ENCODE assay signal across 17 cellular contexts in genomic region chr6:11284996-11285395, GRCh38. TPM values are rescaled to one million over a fixed set of nuclear protein-coding genes. Genes with fewer than 3 reads are reported as not detected.
A peak's percentile ranks its signal among the peaks of the same experiment; 100 is the strongest.
DNase-seq lines count a peak whose midpoint lies in the region; ATAC-seq and TF ChIP-seq lines count a peak whose summit lies in the region.
"Had no signal": no experiment of that assay in that cellular context is flagged by ENCODE, and none has a peak within 500 bp of the region (broad histone marks: within the 10 kb centered on the region; RNA-seq: fewer than 3 reads in every experiment).

No MANE protein-coding gene starts in this region.

- no peaks in the 10 kb centered on the region for H3K27me3 Mint-ChIP-seq in activated CD8-positive, alpha-beta T cell treated with anti-CD3 and anti-CD28 coated beads for 36 hours
- no peaks in the 10 kb centered on the region for H3K27me3 Mint-ChIP-seq in activated CD8-positive, alpha-beta T cell treated with anti-CD3 and anti-CD28 coated beads, Interleukin-2, amount 10 ng/mL, durations not matched to agents 7 days and 5 days (ENCODE audit: low read depth)
- H3K27me3 Mint-ChIP-seq in central memory CD8-positive, alpha-beta T cell = no peaks in the 10 kb centered on the region
- H3K27me3 Mint-ChIP-seq: B cell had no signal

- intact Hi-C loops in activated CD8-positive, alpha-beta T cell treated with anti-CD3 and anti-CD28 coated beads for 36 hours (cut with micrococcal nuclease) = no loop called here
- intact Hi-C loops in right lobe of liver (cut with DNase I) = no loop called here

- no peak for TF ChIP-seq CTCF in activated CD8-positive, alpha-beta T cell treated with anti-CD3 and anti-CD28 coated beads for 36 hours (IDR thresholded peaks at IDR 0.05)
- TF ChIP-seq CTCF in right lobe of liver (IDR thresholded peaks at IDR 0.05) = no peak

- peak overlapping the region; percentile 62 for H3K27ac Mint-ChIP-seq in activated CD8-positive, alpha-beta T cell treated with anti-CD3 and anti-CD28 coated beads for 36 hours
- H3K27ac Mint-ChIP-seq in activated CD8-positive, alpha-beta T cell treated with anti-CD3 and anti-CD28 coated beads, Interleukin-2, amount 10 ng/mL, durations not matched to agents 7 days and 5 days = no peak overlapping the region
- peak overlapping the region; percentile 29 for H3K27ac Mint-ChIP-seq in central memory CD8-positive, alpha-beta T cell (ENCODE audit: low read depth)
- peak overlapping the region; percentile 65 for H3K27ac Mint-ChIP-seq in stimulated activated effector memory CD8-positive, alpha-beta T cell treated with anti-CD3 and anti-CD28 coated beads, Interleukin-12 subunit alpha, Interleukin-12 subunit beta, amount 100 ng/mL, for 72 hours
- H3K27ac Mint-ChIP-seq: B cell; CD8-positive, alpha-beta T cell had no signal

- H3K9me3 Mint-ChIP-seq in activated CD8-positive, alpha-beta T cell treated with anti-CD3 and anti-CD28 coated beads for 36 hours = peaks cover 2% of the 10 kb centered on the region
- H3K9me3 Mint-ChIP-seq in activated CD8-positive, alpha-beta T cell treated with anti-CD3 and anti-CD28 coated beads, Interleukin-2, amount 10 ng/mL, durations not matched to agents 7 days and 5 days (ENCODE audit: insufficient read depth) = peaks cover 9% of the 10 kb centered on the region
- H3K9me3 Mint-ChIP-seq in central memory CD8-positive, alpha-beta T cell = no peaks in the 10 kb centered on the region
- H3K9me3 Mint-ChIP-seq in stimulated activated effector memory CD8-positive, alpha-beta T cell treated with anti-CD3 and anti-CD28 coated beads, Interleukin-12 subunit alpha, Interleukin-12 subunit beta, amount 100 ng/mL, for 72 hours = peaks cover 8% of the 10 kb centered on the region

- H3K4me1 Mint-ChIP-seq in activated CD8-positive, alpha-beta T cell treated with anti-CD3 and anti-CD28 coated beads for 36 hours (ENCODE audit: low read depth) = peaks cover 5% of the 10 kb centered on the region
- H3K4me1 Mint-ChIP-seq in activated CD8-positive, alpha-beta T cell treated with anti-CD3 and anti-CD28 coated beads, Interleukin-2, amount 10 ng/mL, durations not matched to agents 7 days and 5 days (ENCODE audit: low read depth) = peaks cover 8% of the 10 kb centered on the region
- H3K4me1 Mint-ChIP-seq in central memory CD8-positive, alpha-beta T cell = peaks cover 8% of the 10 kb centered on the region
- peaks cover 7% of the 10 kb centered on the region for H3K4me1 Mint-ChIP-seq in stimulated activated effector memory CD8-positive, alpha-beta T cell treated with anti-CD3 and anti-CD28 coated beads, Interleukin-12 subunit alpha, Interleukin-12 subunit beta, amount 100 ng/mL, for 72 hours

- POLR2A ChIA-PET in activated CD8-positive, alpha-beta T cell treated with anti-CD3 and anti-CD28 coated beads for 36 hours (lab: Charles Lee) = no interaction called here
- POLR2A ChIA-PET in activated CD8-positive, alpha-beta T cell treated with anti-CD3 and anti-CD28 coated beads, Interleukin-2, amount 10 ng/mL, durations not matched to agents 7 days and 5 days (lab: Charles Lee) = interaction anchor here (1.2 kb wide), 1 partner anchor 52 kb away, joined by 3 read pairs; the partner anchor contains the start of gene NEDD9

- ATAC-seq in activated CD8-positive, alpha-beta T cell treated with anti-CD3 and anti-CD28 coated beads for 36 hours = no peak
- no peak for ATAC-seq in activated CD8-positive, alpha-beta T cell treated with anti-CD3 and anti-CD28 coated beads, Interleukin-2, amount 10 ng/mL, durations not matched to agents 7 days and 5 days
- no peak for ATAC-seq in central memory CD8-positive, alpha-beta T cell (replicated peaks; ENCODE audit: extremely low read depth, poor library complexity, severe bottlenecking)
- no peak for ATAC-seq in stimulated activated effector memory CD8-positive, alpha-beta T cell treated with anti-CD3 and anti-CD28 coated beads, Interleukin-12 subunit alpha, Interleukin-12 subunit beta, amount 100 ng/mL, for 72 hours
- ATAC-seq in right lobe of liver = no peak
- ATAC-seq: CD8-positive, alpha-beta T cell; GM12878 had no signal

- CTCF ChIA-PET in activated CD8-positive, alpha-beta T cell treated with anti-CD3 and anti-CD28 coated beads for 36 hours (lab: Charles Lee) = interaction anchor here (1.1 kb wide), 1 partner anchor 212 kb away, joined by 3 read pairs; no protein-coding TSS in a partner anchor
- CTCF ChIA-PET in activated CD8-positive, alpha-beta T cell treated with anti-CD3 and anti-CD28 coated beads, Interleukin-2, amount 10 ng/mL, durations not matched to agents 7 days and 5 days (lab: Charles Lee) = interaction anchor here (1.3 kb wide), 1 partner anchor 211 kb away, joined by 5 read pairs; no protein-coding TSS in a partner anchor

- peaks cover 22% of the 10 kb centered on the region for H3K36me3 Mint-ChIP-seq in activated CD8-positive, alpha-beta T cell treated with anti-CD3 and anti-CD28 coated beads for 36 hours (ENCODE audit: low read depth)
- H3K36me3 Mint-ChIP-seq in activated CD8-positive, alpha-beta T cell treated with anti-CD3 and anti-CD28 coated beads, Interleukin-2, amount 10 ng/mL, durations not matched to agents 7 days and 5 days (ENCODE audit: low read depth) = peaks cover 34% of the 10 kb centered on the region
- H3K36me3 Mint-ChIP-seq in central memory CD8-positive, alpha-beta T cell (ENCODE audit: insufficient read depth) = peaks cover 4% of the 10 kb centered on the region
- peaks cover 5% of the 10 kb centered on the region for H3K36me3 Mint-ChIP-seq in stimulated activated effector memory CD8-positive, alpha-beta T cell treated with anti-CD3 and anti-CD28 coated beads, Interleukin-12 subunit alpha, Interleukin-12 subunit beta, amount 100 ng/mL, for 72 hours

- H3K4me1 ChIP-seq in mucosa of rectum (ENCODE audit: control insufficient read depth in 2 of 2, insufficient read depth in 2 of 2, low read length in 2 of 2) (peaks cover 28 to 51% of the 10 kb centered on the region in 2 donors), right lobe of liver (no peaks in the 10 kb centered on the region)
- H3K4me1 ChIP-seq: BLaER1 treated with 17β-estradiol and CSF1 and Interleukin-3, amounts not matched to agents 10 nM and 100 nM; HAP-1 had no signal

- H3K4me3 ChIP-seq in mucosa of rectum (ENCODE audit: low read length in 2 of 2) (no peak overlapping the region), right lobe of liver (no peak overlapping the region), MG63 (no peak overlapping the region)
- H3K4me3 ChIP-seq: BLaER1 treated with 17β-estradiol and CSF1 and Interleukin-3, amounts not matched to agents 10 nM and 100 nM; GM12878; HAP-1 had no signal

- no peak overlapping the region for H3K9ac ChIP-seq in mucosa of rectum (ENCODE audit: low read depth in 1 of 2, low read length in 2 of 2)
- H3K9ac ChIP-seq: BLaER1 treated with 17β-estradiol and CSF1 and Interleukin-3, amounts not matched to agents 10 nM and 100 nM had no signal

- no peak for TF ChIP-seq POLR2A in right lobe of liver (IDR thresholded peaks at IDR 0.05)

- H3K36me3 ChIP-seq in mucosa of rectum (ENCODE audit: control insufficient read depth in 2 of 2, insufficient read depth in 2 of 2, low read length in 2 of 2) (no peaks in the 10 kb centered on the region), right lobe of liver (no peaks in the 10 kb centered on the region), MG63 (no peaks in the 10 kb centered on the region)
- H3K36me3 ChIP-seq: HAP-1 had no signal

- H3K27me3 ChIP-seq in mucosa of rectum (ENCODE audit: control insufficient read depth in 2 of 2, insufficient read depth in 2 of 2, low read length in 2 of 2) (no peaks in the 10 kb centered on the region), right lobe of liver (no peaks in the 10 kb centered on the region), MG63 (no peaks in the 10 kb centered on the region)
- H3K27me3 ChIP-seq: BLaER1 treated with 17β-estradiol and CSF1 and Interleukin-3, amounts not matched to agents 10 nM and 100 nM had no signal

- H3K4me3 Mint-ChIP-seq in activated CD8-positive, alpha-beta T cell treated with anti-CD3 and anti-CD28 coated beads for 36 hours = no peak overlapping the region
- H3K4me3 Mint-ChIP-seq in activated CD8-positive, alpha-beta T cell treated with anti-CD3 and anti-CD28 coated beads, Interleukin-2, amount 10 ng/mL, durations not matched to agents 7 days and 5 days = no peak overlapping the region
- no peak overlapping the region for H3K4me3 Mint-ChIP-seq in central memory CD8-positive, alpha-beta T cell
- no peak overlapping the region for H3K4me3 Mint-ChIP-seq in stimulated activated effector memory CD8-positive, alpha-beta T cell treated with anti-CD3 and anti-CD28 coated beads, Interleukin-12 subunit alpha, Interleukin-12 subunit beta, amount 100 ng/mL, for 72 hours
- H3K4me3 Mint-ChIP-seq: B cell; CD8-positive, alpha-beta T cell had no signal

- H3K27ac ChIP-seq in mucosa of rectum (ENCODE audit: low read depth in 2 of 2, low read length in 2 of 2) (peak overlapping the region; percentile 25 to 59), right lobe of liver (no peak overlapping the region)
- H3K27ac ChIP-seq: BLaER1 treated with 17β-estradiol and CSF1 and Interleukin-3, amounts not matched to agents 10 nM and 100 nM had no signal

- no peaks in the 10 kb centered on the region for H3K9me3 ChIP-seq in mucosa of rectum (ENCODE audit: control insufficient read depth in 2 of 2, low read length in 2 of 2)
- no peaks in the 10 kb centered on the region for H3K9me3 ChIP-seq in right lobe of liver
- no peaks in the 10 kb centered on the region for H3K9me3 ChIP-seq in MG63
- H3K9me3 ChIP-seq: HAP-1 had no signal

- WGBS in right lobe of liver (ENCODE audit: insufficient coverage, low coverage, low lambda C conversion rate, missing lambda C conversion rate) = 81% methylated on average over 4 of the region's 4 CpGs

- no peak for DNase-seq in activated CD8-positive, alpha-beta T cell treated with anti-CD3 and anti-CD28 coated beads for 36 hours
- DNase-seq in activated CD8-positive, alpha-beta T cell treated with anti-CD3 and anti-CD28 coated beads, Interleukin-2, amount 10 ng/mL, durations not matched to agents 7 days and 5 days = no peak
- no peak for DNase-seq in central memory CD8-positive, alpha-beta T cell (ENCODE audit: low spot score in 2 of 2)
- no peak for DNase-seq in stimulated activated effector memory CD8-positive, alpha-beta T cell treated with anti-CD3 and anti-CD28 coated beads, Interleukin-12 subunit alpha, Interleukin-12 subunit beta, amount 100 ng/mL, for 72 hours (ENCODE audit: low spot score in 2 of 2)
- DNase-seq in right lobe of liver = no peak
- no peak for DNase-seq in germinal center (ENCODE audit: low spot score)
- no peak for DNase-seq in MG63
- DNase-seq: 8988T; Calu3; CD8-positive, alpha-beta T cell; DND-41; EL had no signal

RNA-seq across cellular contexts. Expression of gene NEDD9, which starts 52.5 kb away (rescaled TPM):
- total RNA-seq in activated CD8-positive, alpha-beta T cell treated with anti-CD3 and anti-CD28 coated beads for 36 hours = 10 to 100 TPM; 26.6 to 29.7 TPM
- total RNA-seq in activated CD8-positive, alpha-beta T cell treated with anti-CD3 and anti-CD28 coated beads, Interleukin-2, amount 10 ng/mL, durations not matched to agents 7 days and 5 days = 10 to 100 TPM; 64.9 to 69.5 TPM
- total RNA-seq in right lobe of liver = 10 to 100 TPM in 4 of 6 experiments, 1 to 10 TPM in 2; 5.1 to 59.8 (median 26.2) TPM
- total RNA-seq in MG63 (2014; rRNA removed; shearing (Covaris generic); ENCODE audit: low replicate concordance) = 8.9 and 9.3 TPM in 2 replicates

Comparison
In these comparisons a context has a peak if more than half of its experiments do, and no peak if none do; other contexts are left out.
1. H3K27ac ChIP-seq: peak in mucosa of rectum (2 of 2); none in right lobe of liver (0 of 3).